In genomic region chr9:95317893-95318211, GRCh38 we compare ENCODE assay signal across 8 cellular contexts. TPM values are rescaled to one million over a fixed set of nuclear protein-coding genes. Genes with fewer than 3 reads are reported as not detected.
A peak's percentile ranks its signal among the peaks of the same experiment; 100 is the strongest.
DNase-seq lines count a peak whose midpoint lies in the region; ATAC-seq and TF ChIP-seq lines count a peak whose summit lies in the region.

No MANE protein-coding gene starts in this region.

- DNase-seq in H9 (no peak), right cardiac atrium (no peak), globus pallidus (ENCODE audit: low spot score) (no peak), DMS53 (lab: John Stamatoyannopoulos, UW) (no peak), SW480 (ENCODE audit: low spot score) (no peak)
- DNase-seq in activated CD4-positive, alpha-beta memory T cell treated with anti-CD3 and anti-CD28 coated beads for 36 hours, result no peak

- H3K18ac ChIP-seq in H9 (ENCODE audit: insufficient read length, low read depth, low read length), result no peak overlapping the region

- TF ChIP-seq CTCF in H9 (conservative IDR thresholded peaks at IDR 0.05), result no peak

- ATAC-seq in right cardiac atrium (no peak), HG02571 (IDR thresholded peaks at IDR 0.05; ENCODE audit: unreplicated experiment) (no peak)

- peak overlapping the region; percentile 28 for H3K4me2 ChIP-seq in H9 (ENCODE audit: insufficient read depth, insufficient read length, low read length)

- no peak overlapping the region for H2AK5ac ChIP-seq in H9 (ENCODE audit: insufficient read length, low read length)

- H3K27me3 Mint-ChIP-seq in H9 (ENCODE audit: low read depth), result no peaks in the 10 kb centered on the region; the same call in 1 of the 2 replicates
- H3K27me3 Mint-ChIP-seq in activated CD4-positive, alpha-beta memory T cell treated with anti-CD3 and anti-CD28 coated beads for 36 hours, result no peaks in the 10 kb centered on the region

- CTCF ChIA-PET in activated CD4-positive, alpha-beta memory T cell treated with anti-CD3 and anti-CD28 coated beads for 36 hours (lab: Charles Lee), result interaction anchor here (1.4 to 2.2 kb wide), 3 partner anchors 10 to 150 kb away, joined by 4 to 9 read pairs (median 4); no protein-coding TSS in a partner anchor

- no peaks in the 10 kb centered on the region; the same call in 1 of the 2 replicates for H3K4me1 ChIP-seq in H9 (ENCODE audit: insufficient read depth, low read length)
- H3K4me1 ChIP-seq in right cardiac atrium (ENCODE audit: control insufficient read depth, insufficient read depth, low read length), result no peaks in the 10 kb centered on the region

- peak overlapping the region; percentile 60; the same call in 1 of the 2 replicates for H3K14ac ChIP-seq in H9 (ENCODE audit: insufficient read depth, low read length)

- H3K4me3 ChIP-seq in right cardiac atrium (ENCODE audit: low read length), result peak overlapping the region; percentile 80
- H3K4me3 ChIP-seq in skin epidermis, result peak overlapping the region; percentile 77 to 96 (median 94)

- H2BK5ac ChIP-seq in H9 (ENCODE audit: insufficient read length, low read length), result no peak overlapping the region

- H3K9me3 Mint-ChIP-seq in H9, result peaks cover 1 to 2% of the 10 kb centered on the region in 2 experiments; a peak in 4 of 5 replicates
- H3K9me3 Mint-ChIP-seq in activated CD4-positive, alpha-beta memory T cell treated with anti-CD3 and anti-CD28 coated beads for 36 hours, result no peaks in the 10 kb centered on the region

- H4K20me1 ChIP-seq in H9 (ENCODE audit: control insufficient read depth, insufficient read depth, insufficient read length), result no peaks in the 10 kb centered on the region

- H3K9me3 ChIP-seq in H9 (ENCODE audit: control insufficient read depth, low read depth, low read length), result no peaks in the 10 kb centered on the region
- H3K9me3 ChIP-seq in right cardiac atrium (ENCODE audit: control insufficient read depth, low read length), result no peaks in the 10 kb centered on the region

- WGBS in H9 (ENCODE audit: extremely low coverage, insufficient read length, low lambda C conversion rate), result no CpG with 5 or more reads among the region's 10 CpGs
- 9% methylated on average over 10 of the region's 10 CpGs for WGBS in right cardiac atrium

- intact Hi-C loops in activated CD4-positive, alpha-beta memory T cell treated with anti-CD3 and anti-CD28 coated beads for 36 hours (cut with micrococcal nuclease), result loop anchor here (10.0 kb wide), 1 partner anchor 197 kb away; the partner anchor contains the start of gene PTCH1
- intact Hi-C loops in right cardiac atrium (cut with DNase I), result loop anchor here in 1 of 4 donors (5.0 kb wide), 1 partner anchor 194 kb away; no protein-coding TSS in a partner anchor

- H3K9ac ChIP-seq in H9 (ENCODE audit: extremely low read depth, insufficient read length, low read length), result peak overlapping the region; percentile 82

- peaks cover 0 to under 1% (median 0%) of the 10 kb centered on the region in 3 experiments; a peak in 3 of 7 replicates for H3K36me3 Mint-ChIP-seq in H9 (ENCODE audit: insufficient read depth in 1 of 3, low read depth in 3 of 3)
- H3K36me3 Mint-ChIP-seq in activated CD4-positive, alpha-beta memory T cell treated with anti-CD3 and anti-CD28 coated beads for 36 hours, result no peaks in the 10 kb centered on the region

- no peak overlapping the region for H4K91ac ChIP-seq in H9 (ENCODE audit: insufficient read length, low read depth, low read length)

- peaks cover 6% of the 10 kb centered on the region for H3K23me2 ChIP-seq in H9 (ENCODE audit: insufficient read length, low read depth, low read length, poor library complexity, severe bottlenecking)

- peak overlapping the region; percentile 84 to 85 for H3K4me3 Mint-ChIP-seq in H9
- H3K4me3 Mint-ChIP-seq in activated CD4-positive, alpha-beta memory T cell treated with anti-CD3 and anti-CD28 coated beads for 36 hours, result peak overlapping the region; percentile 89

- H3K27ac ChIP-seq in H9 (ENCODE audit: insufficient read length, low read depth, low read length) (peak overlapping the region; percentile 80), right cardiac atrium (ENCODE audit: low read length) (peak overlapping the region; percentile 83), skin epidermis (peak overlapping the region in 20 of 21 experiments; percentile 87 to 98 (median 94))

- no peak overlapping the region for H4K8ac ChIP-seq in H9 (replicated peaks; ENCODE audit: insufficient read length, low read depth, low read length)

- H3K27ac Mint-ChIP-seq in H9, result peak overlapping the region; percentile 99
- H3K27ac Mint-ChIP-seq in activated CD4-positive, alpha-beta memory T cell treated with anti-CD3 and anti-CD28 coated beads for 36 hours, result peak overlapping the region; percentile 86

- H2AFZ ChIP-seq in H9 (ENCODE audit: low read length), result no peak overlapping the region

- H3K27me3 ChIP-seq in H9 (ENCODE audit: insufficient read depth, low read length) (no peaks in the 10 kb centered on the region), right cardiac atrium (ENCODE audit: control insufficient read depth, insufficient read depth) (no peaks in the 10 kb centered on the region)

- no peak overlapping the region for H3K56ac ChIP-seq in H9 (ENCODE audit: insufficient read length, low read depth, low read length)

- H4K5ac ChIP-seq in H9 (ENCODE audit: insufficient read length, low read depth, low read length), result no peak overlapping the region

- no peak overlapping the region for H2BK20ac ChIP-seq in H9 (ENCODE audit: low read depth, low read length, poor library complexity, severe bottlenecking)

- no peak overlapping the region; the same call in 1 of the 2 replicates for H3K4ac ChIP-seq in H9 (ENCODE audit: low read depth, low read length)

- no peak overlapping the region for H2BK15ac ChIP-seq in H9 (ENCODE audit: low read depth, low read length)

- no peaks in the 10 kb centered on the region for H3K79me1 ChIP-seq in H9 (ENCODE audit: insufficient read depth, low read depth, low read length, poor library complexity, severe bottlenecking)

- H2BK120ac ChIP-seq in H9 (ENCODE audit: low read depth, low read length, poor library complexity, severe bottlenecking), result no peak overlapping the region

- H3K79me2 ChIP-seq in H9 (ENCODE audit: insufficient read depth, low read length), result no peaks in the 10 kb centered on the region

- H3K4me1 Mint-ChIP-seq in H9, result peaks cover 21 to 31% of the 10 kb centered on the region in 2 experiments
- peaks cover 8% of the 10 kb centered on the region for H3K4me1 Mint-ChIP-seq in activated CD4-positive, alpha-beta memory T cell treated with anti-CD3 and anti-CD28 coated beads for 36 hours (ENCODE audit: low read depth)

- no peak overlapping the region for H3T11ph ChIP-seq in H9 (ENCODE audit: low read length)

- H3K23ac ChIP-seq in H9 (ENCODE audit: insufficient read length, low read depth, low read length), result no peak overlapping the region

- POLR2A ChIA-PET in activated CD4-positive, alpha-beta memory T cell treated with anti-CD3 and anti-CD28 coated beads for 36 hours (lab: Charles Lee), result no interaction called here

- H2BK12ac ChIP-seq in H9 (ENCODE audit: insufficient read length, low read depth, low read length), result no peak overlapping the region

RNA-seq across cellular contexts. Expression of gene FANCC, which starts 0.3 kb away (rescaled TPM):
- total RNA-seq in H9 (2021) (11.6 and 14.6 TPM in 2 replicates), right cardiac atrium (1 to 10 TPM; 3.3 to 6.6 (median 4.5) TPM)
- total RNA-seq in activated CD4-positive, alpha-beta memory T cell treated with anti-CD3 and anti-CD28 coated beads for 36 hours, result 10 to 100 TPM; 10.2 to 10.5 TPM
- polyA plus RNA-seq in right cardiac atrium, result 3.2 TPM
